Comparison of ENCODE assay signal across 8 cellular contexts in the genomic region with DNA sequence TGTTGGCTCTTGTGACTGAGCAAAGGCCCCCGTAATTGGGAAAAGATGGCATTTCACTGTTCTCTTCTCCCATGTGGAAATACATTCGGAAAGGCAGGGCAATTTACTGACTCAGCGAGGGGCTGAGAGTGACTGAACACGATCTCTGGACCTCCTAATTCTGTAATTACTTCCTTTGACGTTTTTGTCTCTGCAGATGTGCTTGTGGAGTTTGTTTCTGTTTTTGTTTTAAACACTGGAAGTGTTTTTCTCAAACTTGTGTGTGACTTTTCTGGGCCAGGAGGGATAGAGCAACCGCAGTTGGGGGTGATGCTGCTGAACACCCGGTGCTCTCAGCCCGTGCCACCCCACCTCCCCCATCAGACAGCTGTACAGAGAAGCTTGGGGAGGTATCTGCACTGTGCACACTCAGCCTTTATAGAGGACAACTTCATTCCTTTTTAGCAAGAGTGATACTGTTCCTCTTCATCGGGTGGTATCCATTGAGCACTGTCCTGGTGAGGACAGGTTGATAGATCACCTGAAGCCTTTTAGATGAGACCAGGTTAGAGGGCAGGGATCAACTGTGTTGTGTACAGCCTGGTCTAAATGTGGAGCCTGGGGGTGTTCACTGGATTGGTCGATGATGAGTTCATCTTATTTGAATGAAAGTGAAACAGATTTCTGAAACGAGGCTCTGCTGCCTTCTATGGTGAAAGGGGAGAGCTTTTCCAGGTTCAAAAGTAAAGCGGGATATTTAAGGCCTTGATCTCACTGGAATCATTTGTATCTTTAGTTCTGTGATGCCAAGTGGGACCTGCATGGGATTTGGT.
DNase-seq lines count a peak whose midpoint lies in the region; ATAC-seq and TF ChIP-seq lines count a peak whose summit lies in the region.

No MANE protein-coding gene starts in this region.

- ATAC-seq in GM18498 (IDR thresholded peaks at IDR 0.05; ENCODE audit: unreplicated experiment) = peak; percentile 93
- ATAC-seq in GM21619 (IDR thresholded peaks at IDR 0.05; ENCODE audit: unreplicated experiment) = peak; percentile 87
- peak; percentile 91 to 96 (median 93) for ATAC-seq in natural killer cell

- in situ Hi-C loops in KBM-7 (cut with MboI; ENCODE audit: low pct_unique_long_range_greater_than_20kb, low sequenced_read_pairs) = no loop called here

- no peak overlapping the region for H3K4me3 Mint-ChIP-seq in natural killer cell

- no peaks in the 10 kb centered on the region for H3K27me3 Mint-ChIP-seq in natural killer cell (ENCODE audit: low read depth in 2 of 2)

- H3K27ac Mint-ChIP-seq in natural killer cell = no peak overlapping the region

- intact Hi-C loops in dorsolateral prefrontal cortex (cut with DNase I) = loop anchor here in 1 of 2 donors (2.0 kb wide), 1 partner anchor 15 kb away; no protein-coding TSS in a partner anchor
- intact Hi-C loops in natural killer cell (cut with micrococcal nuclease) = loop anchor here (1.0 to 5.0 kb wide), 4 partner anchors 11 to 128 kb away; no protein-coding TSS in a partner anchor

- H3K4me1 Mint-ChIP-seq in natural killer cell = peaks cover 10 to 22% of the 10 kb centered on the region in 2 donors

- peak overlapping the region in 29 of 59 donors; percentile 4 to 78 (median 36) for H3K27ac ChIP-seq in dorsolateral prefrontal cortex

- H3K27me3 ChIP-seq in dorsolateral prefrontal cortex = no peaks in the 10 kb centered on the region

- TF ChIP-seq CTCF in dorsolateral prefrontal cortex (IDR thresholded peaks at IDR 0.05 in 54 of 56, conservative IDR thresholded peaks at IDR 0.05 in 2 of 56; ENCODE audit: low read depth in 1 of 56, partially characterized antibody in 56 of 56) = no peak
- TF ChIP-seq CTCF in natural killer cell (IDR thresholded peaks at IDR 0.05) = peak; percentile 22

- no peaks in the 10 kb centered on the region for H3K36me3 Mint-ChIP-seq in natural killer cell

- H3K9me3 Mint-ChIP-seq in natural killer cell = no peaks in the 10 kb centered on the region

- peak overlapping the region in 52 of 59 donors; percentile 5 to 61 (median 35) for H3K4me3 ChIP-seq in dorsolateral prefrontal cortex

- DNase-seq in NAMALWA (ENCODE audit: low spot score) = peak; percentile 85
- no peak for DNase-seq in dorsolateral prefrontal cortex
- peak; percentile 64 for DNase-seq in natural killer cell
- DNase-seq in KBM-7 = no peak
- DNase-seq in NCI-H345 (lab: John Stamatoyannopoulos, UW) = no peak
- no peak for DNase-seq in NCI-H1092 (lab: John Stamatoyannopoulos, UW)

Comparison
In these comparisons a context has a peak if more than half of its experiments do, and no peak if none do; other contexts are left out.
1. DNase-seq: peak in NAMALWA (single experiment) and natural killer cell (single experiment); none in dorsolateral prefrontal cortex (0 of 10), KBM-7 (single experiment), NCI-H345 (single experiment) and NCI-H1092 (single experiment).
2. Peak in every context shown above with its lines, with median percentiles within 50 percentile points of each other: ATAC-seq.